In genomic region chr6:155493026-155493693, GRCh38 we compare ENCODE assay signal across 2 cellular contexts.
TF ChIP-seq lines count a peak whose summit lies in the region.

No MANE protein-coding gene starts in this region.

TF ChIP-seq in SK-N-SH, 30 proteins besides CTCF, POLR2A, EP300 and RAD21 (continued from another document):
- TF ChIP-seq, protein P1, sequence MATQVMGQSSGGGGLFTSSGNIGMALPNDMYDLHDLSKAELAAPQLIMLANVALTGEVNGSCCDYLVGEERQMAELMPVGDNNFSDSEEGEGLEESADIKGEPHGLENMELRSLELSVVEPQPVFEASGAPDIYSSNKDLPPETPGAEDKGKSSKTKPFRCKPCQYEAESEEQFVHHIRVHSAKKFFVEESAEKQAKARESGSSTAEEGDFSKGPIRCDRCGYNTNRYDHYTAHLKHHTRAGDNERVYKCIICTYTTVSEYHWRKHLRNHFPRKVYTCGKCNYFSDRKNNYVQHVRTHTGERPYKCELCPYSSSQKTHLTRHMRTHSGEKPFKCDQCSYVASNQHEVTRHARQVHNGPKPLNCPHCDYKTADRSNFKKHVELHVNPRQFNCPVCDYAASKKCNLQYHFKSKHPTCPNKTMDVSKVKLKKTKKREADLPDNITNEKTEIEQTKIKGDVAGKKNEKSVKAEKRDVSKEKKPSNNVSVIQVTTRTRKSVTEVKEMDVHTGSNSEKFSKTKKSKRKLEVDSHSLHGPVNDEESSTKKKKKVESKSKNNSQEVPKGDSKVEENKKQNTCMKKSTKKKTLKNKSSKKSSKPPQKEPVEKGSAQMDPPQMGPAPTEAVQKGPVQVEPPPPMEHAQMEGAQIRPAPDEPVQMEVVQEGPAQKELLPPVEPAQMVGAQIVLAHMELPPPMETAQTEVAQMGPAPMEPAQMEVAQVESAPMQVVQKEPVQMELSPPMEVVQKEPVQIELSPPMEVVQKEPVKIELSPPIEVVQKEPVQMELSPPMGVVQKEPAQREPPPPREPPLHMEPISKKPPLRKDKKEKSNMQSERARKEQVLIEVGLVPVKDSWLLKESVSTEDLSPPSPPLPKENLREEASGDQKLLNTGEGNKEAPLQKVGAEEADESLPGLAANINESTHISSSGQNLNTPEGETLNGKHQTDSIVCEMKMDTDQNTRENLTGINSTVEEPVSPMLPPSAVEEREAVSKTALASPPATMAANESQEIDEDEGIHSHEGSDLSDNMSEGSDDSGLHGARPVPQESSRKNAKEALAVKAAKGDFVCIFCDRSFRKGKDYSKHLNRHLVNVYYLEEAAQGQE (IDR thresholded peaks at IDR 0.05; ENCODE audit: low read depth, low read length): no peak
- TF ChIP-seq USF2 (IDR thresholded peaks at IDR 0.05; ENCODE audit: borderline replicate concordance, low read depth, low read length) (no peak), RXRA (IDR thresholded peaks at IDR 0.05; ENCODE audit: borderline replicate concordance, low read depth) (no peak), MXI1 (IDR thresholded peaks at IDR 0.05; ENCODE audit: low read depth, low read length) (no peak), PBX3 (IDR thresholded peaks at IDR 0.05) (no peak), TEAD4 (IDR thresholded peaks at IDR 0.05; ENCODE audit: borderline replicate concordance, insufficient read depth) (no peak), NFIC (IDR thresholded peaks at IDR 0.05; ENCODE audit: borderline replicate concordance) (no peak), MEF2A (IDR thresholded peaks at IDR 0.05; ENCODE audit: borderline replicate concordance, low read depth) (no peak), SMC3 (IDR thresholded peaks at IDR 0.05; ENCODE audit: low read depth, low read length) (no peak)

TF ChIP-seq in SK-N-SH treated with all-trans-retinoic acid at 6 μM for 48 hours, 23 proteins besides CTCF, POLR2A, EP300 and RAD21 (continued from another document):
- TF ChIP-seq, protein P2, sequence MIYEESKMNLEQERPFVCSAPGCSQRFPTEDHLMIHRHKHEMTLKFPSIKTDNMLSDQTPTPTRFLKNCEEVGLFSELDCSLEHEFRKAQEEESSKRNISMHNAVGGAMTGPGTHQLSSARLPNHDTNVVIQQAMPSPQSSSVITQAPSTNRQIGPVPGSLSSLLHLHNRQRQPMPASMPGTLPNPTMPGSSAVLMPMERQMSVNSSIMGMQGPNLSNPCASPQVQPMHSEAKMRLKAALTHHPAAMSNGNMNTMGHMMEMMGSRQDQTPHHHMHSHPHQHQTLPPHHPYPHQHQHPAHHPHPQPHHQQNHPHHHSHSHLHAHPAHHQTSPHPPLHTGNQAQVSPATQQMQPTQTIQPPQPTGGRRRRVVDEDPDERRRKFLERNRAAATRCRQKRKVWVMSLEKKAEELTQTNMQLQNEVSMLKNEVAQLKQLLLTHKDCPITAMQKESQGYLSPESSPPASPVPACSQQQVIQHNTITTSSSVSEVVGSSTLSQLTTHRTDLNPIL (CRISPR knock-in tag; IDR thresholded peaks at IDR 0.05; ENCODE audit: low read depth): no peak
- TF ChIP-seq ARNTL (CRISPR knock-in tag; IDR thresholded peaks at IDR 0.05; ENCODE audit: borderline replicate concordance, low read depth) (no peak), ISL1 (CRISPR knock-in tag; IDR thresholded peaks at IDR 0.05) (no peak)
